In genomic region chr7:135258585-135258984, GRCh38 we compare ENCODE assay signal across 27 cellular contexts. TPM values are rescaled to one million over a fixed set of nuclear protein-coding genes. Genes with fewer than 3 reads are reported as not detected.
DNase-seq lines count a peak whose midpoint lies in the region; ATAC-seq and TF ChIP-seq lines count a peak whose summit lies in the region.
"Had no signal": no experiment of that assay in that cellular context is flagged by ENCODE, and none has a peak within 500 bp of the region (broad histone marks: within the 10 kb centered on the region; RNA-seq: fewer than 3 reads in every experiment).

No MANE protein-coding gene starts in this region.

- H2BK12ac ChIP-seq in H9 (ENCODE audit: insufficient read length, low read depth, low read length), result no peak overlapping the region

- H3K9me3 ChIP-seq in heart left ventricle (no peaks in the 10 kb centered on the region), H9 (ENCODE audit: control insufficient read depth, low read depth, low read length) (no peaks in the 10 kb centered on the region)

- H3T11ph ChIP-seq in H9 (ENCODE audit: low read length), result no peak overlapping the region

- H4K91ac ChIP-seq in H9 (ENCODE audit: insufficient read length, low read depth, low read length), result no peak overlapping the region

- no peak overlapping the region for H3K56ac ChIP-seq in H9 (ENCODE audit: insufficient read length, low read depth, low read length)

- H2AFZ ChIP-seq in H9 (ENCODE audit: low read length), result no peak overlapping the region

- H3K18ac ChIP-seq in H9 (ENCODE audit: insufficient read length, low read depth, low read length), result no peak overlapping the region

- H3K23ac ChIP-seq in H9 (ENCODE audit: insufficient read length, low read depth, low read length), result no peak overlapping the region

- no peak overlapping the region for H4K5ac ChIP-seq in H9 (ENCODE audit: insufficient read length, low read depth, low read length)

- TF ChIP-seq CTCF in heart left ventricle (IDR thresholded peaks at IDR 0.05) (no peak), H9 (conservative IDR thresholded peaks at IDR 0.05) (no peak)

- H3K27me3 ChIP-seq in heart left ventricle, result no peaks in the 10 kb centered on the region
- no peaks in the 10 kb centered on the region for H3K27me3 ChIP-seq in H9 (ENCODE audit: insufficient read depth, low read length)
- H3K27me3 ChIP-seq: BE2C, BLaER1 had no signal

- H3K27me3 Mint-ChIP-seq in H9 (ENCODE audit: low read depth), result no peaks in the 10 kb centered on the region; the same call in none of the 2 replicates

- no peak overlapping the region for H2BK120ac ChIP-seq in H9 (ENCODE audit: low read depth, low read length, poor library complexity, severe bottlenecking)

- no peaks in the 10 kb centered on the region for H3K23me2 ChIP-seq in H9 (ENCODE audit: insufficient read length, low read depth, low read length, poor library complexity, severe bottlenecking)

- H3K27ac ChIP-seq in heart left ventricle (no peak overlapping the region), H9 (ENCODE audit: insufficient read length, low read depth, low read length) (no peak overlapping the region)
- H3K27ac ChIP-seq: BLaER1 had no signal

- no peak overlapping the region for H2BK20ac ChIP-seq in H9 (ENCODE audit: low read depth, low read length, poor library complexity, severe bottlenecking)

- no peak overlapping the region for H3K4me3 ChIP-seq in heart left ventricle
- H3K4me3 ChIP-seq: BLaER1, GM12878 had no signal

- no peak overlapping the region for H3K27ac Mint-ChIP-seq in H9
- H3K27ac Mint-ChIP-seq: CD14-positive monocyte; CD4-positive, alpha-beta memory T cell; CD4-positive, CD25-positive, alpha-beta regulatory T cell had no signal

- H3K4me2 ChIP-seq in H9 (ENCODE audit: insufficient read depth, insufficient read length, low read length), result no peak overlapping the region
- H3K4me2 ChIP-seq: BLaER1 had no signal

- H2AK5ac ChIP-seq in H9 (ENCODE audit: insufficient read length, low read length), result no peak overlapping the region

- no peaks in the 10 kb centered on the region for H3K79me1 ChIP-seq in H9 (ENCODE audit: insufficient read depth, low read depth, low read length, poor library complexity, severe bottlenecking)

- no peak overlapping the region for H3K9ac ChIP-seq in H9 (ENCODE audit: extremely low read depth, insufficient read length, low read length)
- H3K9ac ChIP-seq: BLaER1 had no signal

- DNase-seq in cardiac septum (ENCODE audit: low spot score), result peak; percentile 61
- no peak for DNase-seq in heart left ventricle
- DNase-seq in H9, result peak; percentile 8
- DNase-seq in mesenteric fat pad (ENCODE audit: low spot score), result peak; percentile 74
- no peak for DNase-seq in NCI-H2227 (lab: John Stamatoyannopoulos, UW; ENCODE audit: unreplicated experiment)
- DNase-seq in HCEC 1CT, result no peak
- DNase-seq: 8988T; ACHN; BE2C; C1 segment of cervical spinal cord; CD4-positive, alpha-beta memory T cell; CD4-positive, CD25-positive, alpha-beta regulatory T cell; CD8-positive, alpha-beta memory T cell; COR-L47; DMS 273 treated with DMSO at 0.1 percent for 48 hours; DMS153; DMS79; DND-41; EL; GDM1 had no signal

- no peak overlapping the region for H3K4me3 Mint-ChIP-seq in H9
- H3K4me3 Mint-ChIP-seq: CD14-positive monocyte; CD4-positive, alpha-beta memory T cell; CD4-positive, CD25-positive, alpha-beta regulatory T cell; CD8-positive, alpha-beta memory T cell had no signal

- H4K8ac ChIP-seq in H9 (replicated peaks; ENCODE audit: insufficient read length, low read depth, low read length), result no peak overlapping the region

- H3K14ac ChIP-seq in H9 (ENCODE audit: insufficient read depth, low read length), result no peak overlapping the region

- 72 to 84% (median 83%) methylated on average over 3 of the region's 3 CpGs for WGBS in heart left ventricle, 4 donors
- no CpG with 5 or more reads among the region's 3 CpGs for WGBS in H9 (ENCODE audit: extremely low coverage, insufficient read length, low lambda C conversion rate)

- H3K4me1 Mint-ChIP-seq in H9, result peaks cover 9% of the 10 kb centered on the region in 2 experiments; a peak in 2 of 4 replicates
- H3K4me1 Mint-ChIP-seq: CD4-positive, alpha-beta memory T cell; CD8-positive, alpha-beta memory T cell had no signal

- intact Hi-C loops in cardiac septum (cut with DNase I) (no loop called here), heart left ventricle (cut with DNase I) (no loop called here)

- TF ChIP-seq POLR2A in heart left ventricle (IDR thresholded peaks at IDR 0.05), result no peak

- no peaks in the 10 kb centered on the region; a peak in 1 of 7 replicates for H3K36me3 Mint-ChIP-seq in H9 (ENCODE audit: insufficient read depth in 1 of 3, low read depth in 3 of 3)
- H3K36me3 Mint-ChIP-seq: CD14-positive monocyte had no signal

- H3K4me1 ChIP-seq in heart left ventricle, result peaks cover 0 to 28% (median 16%) of the 10 kb centered on the region in 12 donors
- no peaks in the 10 kb centered on the region for H3K4me1 ChIP-seq in H9 (ENCODE audit: insufficient read depth, low read length)

- no peak for ATAC-seq in heart left ventricle
- ATAC-seq: GM12878 had no signal

- no peaks in the 10 kb centered on the region for H4K20me1 ChIP-seq in H9 (ENCODE audit: control insufficient read depth, insufficient read depth, insufficient read length)
- H4K20me1 ChIP-seq: BLaER1 had no signal

- H2BK15ac ChIP-seq in H9 (ENCODE audit: low read depth, low read length), result no peak overlapping the region

- no peaks in the 10 kb centered on the region for H3K9me3 Mint-ChIP-seq in H9

- no peak overlapping the region for H3K4ac ChIP-seq in H9 (ENCODE audit: low read depth, low read length)

- no peak overlapping the region for H2BK5ac ChIP-seq in H9 (ENCODE audit: insufficient read length, low read length)

- no peaks in the 10 kb centered on the region for H3K79me2 ChIP-seq in H9 (ENCODE audit: insufficient read depth, low read length)

- no peaks in the 10 kb centered on the region for H3K36me3 ChIP-seq in heart left ventricle
- H3K36me3 ChIP-seq: BE2C, BLaER1 had no signal

RNA-seq across cellular contexts. Expression of gene STRA8, which starts 24.9 kb away (rescaled TPM):
- not detected for total RNA-seq in cardiac septum
- not detected for total RNA-seq in heart left ventricle
- polyA plus RNA-seq in heart left ventricle, result not detected
- not detected in 2 replicates for total RNA-seq in H9 (2021)
- not detected for total RNA-seq in mesenteric fat pad
- total RNA-seq: A673; CD4-positive, alpha-beta memory T cell; CD4-positive, CD25-positive, alpha-beta regulatory T cell; CD8-positive, alpha-beta memory T cell; Daoy; G401; GM12878 had no signal
- polyA plus RNA-seq: AG04450; CD14-positive monocyte; CD4-positive, alpha-beta memory T cell; CD4-positive, CD25-positive, alpha-beta regulatory T cell; CD8-positive, alpha-beta memory T cell had no signal

RNA-seq across cellular contexts. Expression of gene WDR91, which starts 47.3 kb away (rescaled TPM):
- total RNA-seq in cardiac septum (5.2 TPM), heart left ventricle (10 to 100 TPM in 1 of 9 donors, 1 to 10 TPM in 8; 3.4 to 11.4 (median 5.8) TPM), H9 (2021) (7.3 and 9.4 TPM in 2 replicates), mesenteric fat pad (15.0 TPM)
- 1 to 10 TPM; 3.0 to 4.4 TPM for polyA plus RNA-seq in heart left ventricle

Comparison
In these comparisons a context has a peak if more than half of its experiments do, and no peak if none do; other contexts are left out.
1. DNase-seq: peak in cardiac septum (single experiment), H9 (single experiment) and mesenteric fat pad (single experiment); none in heart left ventricle (0 of 5), NCI-H2227 (single experiment) and HCEC 1CT (single experiment).